ENCODE assay signal across 8 cellular contexts in genomic region chr6:2902470-2902762, GRCh38. TPM values are rescaled to one million over a fixed set of nuclear protein-coding genes. Genes with fewer than 3 reads are reported as not detected.
DNase-seq lines count a peak whose midpoint lies in the region; ATAC-seq, FAIRE-seq and TF ChIP-seq lines count a peak whose summit lies in the region.

No MANE protein-coding gene starts in this region.

- H3K36me3 Mint-ChIP-seq in T-cell (peaks cover 46% of the 10 kb centered on the region), neural crest cell (ENCODE audit: low read depth) (peaks cover 4% of the 10 kb centered on the region)

- H3K27me3 Mint-ChIP-seq in T-cell (no peaks in the 10 kb centered on the region), neural crest cell (ENCODE audit: low read depth) (peaks cover 31% of the 10 kb centered on the region)

- peak in 3 of 4 experiments; percentile 1 to 18 (median 6) for ATAC-seq in T-cell (replicated peaks in 1 of 4)
- no peak for ATAC-seq in GM19023 (IDR thresholded peaks at IDR 0.05; ENCODE audit: unreplicated experiment)
- ATAC-seq in GM21786 (IDR thresholded peaks at IDR 0.05; ENCODE audit: unreplicated experiment): no peak

- H3K4me1 Mint-ChIP-seq in T-cell (peaks cover 58 to 70% (median 61%) of the 10 kb centered on the region in 3 donors), neural crest cell (peaks cover 52% of the 10 kb centered on the region)

- H3K4me3 ChIP-seq in AG10803 (ENCODE audit: low read length) (peak overlapping the region; percentile 65), fibroblast of mammary gland (ENCODE audit: control insufficient read depth, low read depth, low read length) (peak overlapping the region; percentile 46)

- POLR2A ChIA-PET in T-cell (lab: Charles Lee): interaction anchor here (0.6 to 0.8 kb wide), 4 partner anchors 10 to 146 kb away, joined by 3 to 4 read pairs (median 3); no protein-coding TSS in a partner anchor

- no peak for FAIRE-seq in HTR-8/SVneo (lab: Jason Lieb, UNC)

- CTCF ChIA-PET in T-cell (lab: Charles Lee): interaction anchor here in 1 of 2 donors (0.8 to 1.3 kb wide), 3 partner anchors 24 to 111 kb away, joined by 3 to 8 read pairs (median 4); no protein-coding TSS in a partner anchor

- TF ChIP-seq CTCF in AG10803 (conservative IDR thresholded peaks at IDR 0.05; ENCODE audit: low read length): no peak
- no peak for TF ChIP-seq CTCF in fibroblast of mammary gland (conservative IDR thresholded peaks at IDR 0.05; ENCODE audit: control insufficient read depth, insufficient read depth, low read depth, low read length)
- no peak for TF ChIP-seq CTCF in neural crest cell (conservative IDR thresholded peaks at IDR 0.05)

- H3K27ac Mint-ChIP-seq in T-cell: peak overlapping the region; percentile 96
- no peak overlapping the region for H3K27ac Mint-ChIP-seq in neural crest cell (ENCODE audit: unreplicated experiment)

- H3K9me3 Mint-ChIP-seq in T-cell: no peaks in the 10 kb centered on the region
- H3K9me3 Mint-ChIP-seq in neural crest cell: peaks cover 6% of the 10 kb centered on the region

- peak overlapping the region; percentile 99 to 100 (median 99) for H3K4me3 Mint-ChIP-seq in T-cell
- peak overlapping the region; percentile 90 for H3K4me3 Mint-ChIP-seq in neural crest cell

- DNase-seq in AG10803 (ENCODE audit: low read depth): peak; percentile 44
- DNase-seq in T-cell: no peak
- DNase-seq in fibroblast of mammary gland (ENCODE audit: low read depth): peak; percentile 23
- DNase-seq in neural crest cell (ENCODE audit: low read depth, low spot score): no peak
- no peak for DNase-seq in NCI-H1417 treated with DMSO at 0.1 percent for 48 hours (lab: John Stamatoyannopoulos, UW)
- DNase-seq in HTR-8/SVneo (ENCODE audit: insufficient read length, low spot score): no peak

RNA-seq across cellular contexts. Expression of gene SERPINB9, which starts 0.7 kb away (rescaled TPM):
- total RNA-seq in T-cell (10 to 100 TPM; 43.2 to 57.2 (median 47.1) TPM), neural crest cell (9.2 and 9.4 TPM in 2 replicates)

Comparison
In these comparisons a context has a peak if more than half of its experiments do, and no peak if none do; other contexts are left out.
1. DNase-seq: peak in AG10803 (single experiment) and fibroblast of mammary gland (single experiment); none in T-cell (0 of 34), neural crest cell (single experiment), NCI-H1417 treated with DMSO at 0.1 percent for 48 hours (single experiment) and HTR-8/SVneo (single experiment).
2. ATAC-seq: peak in T-cell (3 of 4); none in GM19023 (single experiment) and GM21786 (single experiment).